Comparison of ENCODE assay signal across 9 cellular contexts in genomic region chr12:112939761-112940357, GRCh38. TPM values are rescaled to one million over a fixed set of nuclear protein-coding genes. Genes with fewer than 3 reads are reported as not detected.
DNase-seq lines count a peak whose midpoint lies in the region; ATAC-seq and TF ChIP-seq lines count a peak whose summit lies in the region.
"Had no signal": no experiment of that assay in that cellular context is flagged by ENCODE, and none has a peak within 500 bp of the region (broad histone marks: within the 10 kb centered on the region; RNA-seq: fewer than 3 reads in every experiment).

No MANE protein-coding gene starts in this region.

- TF ChIP-seq CTCF in BE2C (IDR thresholded peaks at IDR 0.05; ENCODE audit: low read depth, low read length) (no peak), astrocyte of the cerebellum (IDR thresholded peaks at IDR 0.05; ENCODE audit: low read depth, low read length, missing control alignments) (peak; percentile 7), tibial nerve (IDR thresholded peaks at IDR 0.05) (no peak)

- in situ Hi-C loops in astrocyte of the cerebellum (cut with HindIII; ENCODE audit: low sequenced_read_pairs) = no loop called here

- H3K36me3 ChIP-seq in BE2C = peaks cover 17% of the 10 kb centered on the region
- peaks cover 0 to 18% (median 0%) of the 10 kb centered on the region in 3 donors for H3K36me3 ChIP-seq in tibial nerve
- H3K36me3 ChIP-seq: adrenal gland had no signal

- 46 to 55% methylated on average over 7 of the region's 7 CpGs for WGBS in tibial nerve, 2 donors

- no peak for TF ChIP-seq EP300 in tibial nerve (IDR thresholded peaks at IDR 0.05)

- H3K9me3 ChIP-seq in BE2C (no peaks in the 10 kb centered on the region), tibial nerve (no peaks in the 10 kb centered on the region)
- H3K9me3 ChIP-seq: adrenal gland had no signal

- no peak for TF ChIP-seq POLR2A in tibial nerve (IDR thresholded peaks at IDR 0.05)

- peak overlapping the region; percentile 88 for H3K4me3 ChIP-seq in BE2C (ENCODE audit: low read depth, low read length)
- no peak overlapping the region for H3K4me3 ChIP-seq in astrocyte of the cerebellum (ENCODE audit: low read depth, low read length)
- no peak overlapping the region for H3K4me3 ChIP-seq in tibial nerve

- H3K27me3 ChIP-seq in BE2C (no peaks in the 10 kb centered on the region), tibial nerve (no peaks in the 10 kb centered on the region)
- H3K27me3 ChIP-seq: adrenal gland had no signal

- H3K27ac ChIP-seq in tibial nerve = no peak overlapping the region
- H3K27ac ChIP-seq: adrenal gland had no signal

- peaks cover 15% of the 10 kb centered on the region for H3K4me1 ChIP-seq in BE2C
- peaks cover 3 to 22% (median 13%) of the 10 kb centered on the region in 4 donors for H3K4me1 ChIP-seq in tibial nerve

- DNase-seq in BE2C (no peak), astrocyte of the cerebellum (ENCODE audit: low read depth) (no peak), tibial nerve (ENCODE audit: low spot score in 2 of 2) (no peak), NCI-H524 treated with DMSO at 0.1 percent for 48 hours (lab: John Stamatoyannopoulos, UW) (no peak), 8988T (no peak), hippocampal formation (lab: John Stamatoyannopoulos, UW) (no peak)

- ATAC-seq in GM18907 (IDR thresholded peaks at IDR 0.05; ENCODE audit: unreplicated experiment) (peak; percentile 70), HG03354 (IDR thresholded peaks at IDR 0.05; ENCODE audit: poor library complexity, severe bottlenecking, unreplicated experiment) (peak; percentile 52)

RNA-seq across cellular contexts. Expression of gene OAS3, which starts 1.6 kb away (rescaled TPM):
- 6.2 TPM for polyA plus RNA-seq in BE2C (2012; ENCODE audit: insufficient read depth, insufficient read length, low read depth)
- total RNA-seq in tibial nerve = 10 to 100 TPM in 2 of 4 donors, 1 to 10 TPM in 2; 5.7 to 16.5 (median 11.3) TPM

RNA-seq across cellular contexts. Expression of gene OAS1, which starts 33.1 kb away (rescaled TPM):
- 12.6 TPM for polyA plus RNA-seq in BE2C (2012; ENCODE audit: insufficient read depth, insufficient read length, low read depth)
- 10 to 100 TPM in 2 of 4 donors, 1 to 10 TPM in 2; 8.2 to 22.8 (median 11.3) TPM for total RNA-seq in tibial nerve

RNA-seq across cellular contexts. Expression of gene OAS2, which starts 38.5 kb away (rescaled TPM):
- polyA plus RNA-seq in BE2C (2012; ENCODE audit: insufficient read depth, insufficient read length, low read depth) = not detected
- 10 to 100 TPM in 1 of 4 donors, 1 to 10 TPM in 3; 3.1 to 28.4 (median 6.3) TPM for total RNA-seq in tibial nerve
